Comparison of ENCODE assay signal across 9 cellular contexts in genomic region chr18:9506046-9506792, GRCh38. TPM values are rescaled to one million over a fixed set of nuclear protein-coding genes. Genes with fewer than 3 reads are reported as not detected.
DNase-seq lines count a peak whose midpoint lies in the region; ATAC-seq and TF ChIP-seq lines count a peak whose summit lies in the region.
"Had no signal": no experiment of that assay in that cellular context is flagged by ENCODE, and none has a peak within 500 bp of the region (broad histone marks: within the 10 kb centered on the region; RNA-seq: fewer than 3 reads in every experiment).

No MANE protein-coding gene starts in this region.

- H3K36me3 ChIP-seq in body of pancreas (replicated peaks in 1 of 2; ENCODE audit: insufficient read depth in 1 of 2, low read depth in 2 of 2): no peaks in the 10 kb centered on the region
- H3K36me3 ChIP-seq in hepatocyte (replicated peaks; ENCODE audit: insufficient read depth, low read depth): no peaks in the 10 kb centered on the region
- H3K36me3 ChIP-seq: breast epithelium had no signal

- peaks cover 20% of the 10 kb centered on the region for H3K36me3 Mint-ChIP-seq in progenitor cell of endocrine pancreas (ENCODE audit: insufficient read depth)

- no peaks in the 10 kb centered on the region for H4K20me1 ChIP-seq in hepatocyte (ENCODE audit: insufficient read depth, poor library complexity, severe bottlenecking)

- peaks cover 21% of the 10 kb centered on the region for H3K4me1 Mint-ChIP-seq in progenitor cell of endocrine pancreas (ENCODE audit: low read depth)

- ATAC-seq in body of pancreas (no peak), HG03139 (IDR thresholded peaks at IDR 0.05; ENCODE audit: unreplicated experiment) (no peak)

- peaks cover 13% of the 10 kb centered on the region for H3K9me3 Mint-ChIP-seq in progenitor cell of endocrine pancreas (ENCODE audit: low read depth)

- peak overlapping the region; percentile 85 for H3K27ac Mint-ChIP-seq in progenitor cell of endocrine pancreas

- DNase-seq in HT1080 (ENCODE audit: low read depth) (peak; percentile 44), NCI-H2171 treated with DMSO at 0.1 percent for 48 hours (lab: John Stamatoyannopoulos, UW) (peak; percentile 89), body of pancreas (peak; percentile 23 to 42 (median 26)), progenitor cell of endocrine pancreas (ENCODE audit: low spot score, unreplicated experiment) (no peak), hepatocyte (ENCODE audit: low spot score) (no peak)
- no peak for DNase-seq in stimulated activated CD8-positive, alpha-beta memory T cell treated with anti-CD3 and anti-CD28 coated beads, Interleukin-4, amount 100 ng/mL, for 48 hours
- DNase-seq: foreskin melanocyte had no signal

- H3K4me3 Mint-ChIP-seq in progenitor cell of endocrine pancreas (ENCODE audit: low read depth): peak overlapping the region; percentile 24

- H3K4me1 ChIP-seq in body of pancreas (peaks cover 9% of the 10 kb centered on the region), hepatocyte (ENCODE audit: insufficient read depth) (peaks cover 17% of the 10 kb centered on the region)
- H3K4me1 ChIP-seq: breast epithelium had no signal

- H3K4me3 ChIP-seq in body of pancreas (no peak overlapping the region), hepatocyte (no peak overlapping the region)
- H3K4me3 ChIP-seq: breast epithelium had no signal

- no peak overlapping the region for H3K4me2 ChIP-seq in hepatocyte

- H3K27me3 ChIP-seq in body of pancreas (no peaks in the 10 kb centered on the region), hepatocyte (no peaks in the 10 kb centered on the region)
- H3K27me3 ChIP-seq: breast epithelium had no signal

- 36 to 48% methylated on average over 4 of the region's 4 CpGs for WGBS in body of pancreas, 2 donors
- whole genome bisulfite sequencing in hepatocyte (ENCODE audit: low lambda C conversion rate, missing lambda C conversion rate): 62% methylated on average over 4 of the region's 4 CpGs

- no peak overlapping the region for H3K27ac ChIP-seq in body of pancreas
- H3K27ac ChIP-seq in hepatocyte: no peak overlapping the region
- H3K27ac ChIP-seq: breast epithelium had no signal

- H2AFZ ChIP-seq in hepatocyte: no peak overlapping the region

- H3K9me3 ChIP-seq in body of pancreas: peaks cover 0 to 5% (median 0%) of the 10 kb centered on the region in 3 donors
- no peaks in the 10 kb centered on the region for H3K9me3 ChIP-seq in hepatocyte (ENCODE audit: low read depth)

- TF ChIP-seq CTCF in body of pancreas (IDR thresholded peaks at IDR 0.05) (no peak), progenitor cell of endocrine pancreas (IDR thresholded peaks at IDR 0.05; ENCODE audit: unreplicated experiment) (no peak), hepatocyte (IDR thresholded peaks at IDR 0.05; ENCODE audit: poor library complexity) (no peak)

- H3K9me2 ChIP-seq in hepatocyte (replicated peaks; ENCODE audit: insufficient read depth): no peaks in the 10 kb centered on the region

- intact Hi-C loops in body of pancreas (cut with DNase I): no loop called here

- no peaks in the 10 kb centered on the region for H3K27me3 Mint-ChIP-seq in progenitor cell of endocrine pancreas

- TF ChIP-seq POLR2A in body of pancreas (IDR thresholded peaks at IDR 0.05): no peak

- peaks cover 82% of the 10 kb centered on the region for H3K79me2 ChIP-seq in hepatocyte

RNA-seq across cellular contexts. Expression of gene RALBP1, which starts 30.9 kb away (rescaled TPM):
- total RNA-seq in HT1080 (2014; rRNA removed; shearing (Covaris generic)): 44.1 and 52.3 TPM in 2 replicates
- 52.0 and 65.0 TPM in 2 replicates for polyA plus RNA-seq in HT1080 (2015; cell fraction: cytosol; rRNA removed)
- polyA plus RNA-seq in HT1080 (2015; cell fraction: nucleus; rRNA removed): 31.1 and 34.2 TPM in 2 replicates
- 10 to 100 TPM; 22.1 to 29.6 TPM for total RNA-seq in body of pancreas
- 40.8 and 42.2 TPM in 2 replicates for total RNA-seq in progenitor cell of endocrine pancreas
- total RNA-seq in hepatocyte: 46.8 and 55.0 TPM in 2 replicates
- polyA plus RNA-seq in hepatocyte: 41.2 and 41.3 TPM in 2 replicates

Comparison
In these comparisons a context has a peak if more than half of its experiments do, and no peak if none do; other contexts are left out.
1. DNase-seq: peak in HT1080 (single experiment), NCI-H2171 treated with DMSO at 0.1 percent for 48 hours (single experiment) and body of pancreas (4 of 4); none in progenitor cell of endocrine pancreas (single experiment), hepatocyte (single experiment) and stimulated activated CD8-positive, alpha-beta memory T cell treated with anti-CD3 and anti-CD28 coated beads, Interleukin-4, amount 100 ng/mL, for 48 hours (single experiment).